ENCODE assay signal across 11 cellular contexts in the genomic region with DNA sequence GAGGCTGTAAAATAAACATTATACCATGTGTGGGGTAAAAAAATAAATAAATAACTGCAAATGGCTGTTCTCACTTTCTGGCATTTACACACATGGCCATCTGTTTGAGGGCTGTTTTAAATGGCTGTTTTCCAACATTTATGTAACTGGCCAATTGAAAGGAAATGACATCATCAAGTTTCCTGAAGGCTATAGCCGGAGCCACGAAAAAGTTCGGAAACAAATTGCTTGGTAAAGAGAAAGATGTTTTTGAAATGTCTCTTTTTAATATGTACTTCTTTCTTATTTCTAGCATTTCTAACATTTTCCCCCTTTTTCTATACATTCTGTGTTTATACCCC.
DNase-seq lines count a peak whose midpoint lies in the region; ATAC-seq, FAIRE-seq and TF ChIP-seq lines count a peak whose summit lies in the region.
"Had no signal": no experiment of that assay in that cellular context is flagged by ENCODE, and none has a peak within 500 bp of the region (broad histone marks: within the 10 kb centered on the region; RNA-seq: fewer than 3 reads in every experiment).

No MANE protein-coding gene starts in this region.

- H3K36me3 ChIP-seq in MG63, result peaks cover 3% of the 10 kb centered on the region; the same call in 1 of the 2 replicates
- no peaks in the 10 kb centered on the region for H3K36me3 ChIP-seq in endothelial cell of umbilical vein (ENCODE audit: control insufficient read depth in 2 of 2, extremely low read depth in 1 of 2, insufficient read depth in 2 of 2, low read length in 2 of 2)
- H3K36me3 ChIP-seq in muscle layer of duodenum (ENCODE audit: control insufficient read depth in 1 of 2, insufficient read depth in 2 of 2, low read length in 2 of 2), result no peaks in the 10 kb centered on the region
- H3K36me3 ChIP-seq: BLaER1 had no signal

- peaks cover 38% of the 10 kb centered on the region for H3K4me1 ChIP-seq in A549
- H3K4me1 ChIP-seq in endothelial cell of umbilical vein (ENCODE audit: control insufficient read depth, extremely low read depth, insufficient read depth, low read length), result peaks cover 55% of the 10 kb centered on the region
- peaks cover 0 to 26% of the 10 kb centered on the region in 2 donors for H3K4me1 ChIP-seq in muscle layer of duodenum (ENCODE audit: control insufficient read depth in 1 of 2, insufficient read depth in 2 of 2, low read length in 2 of 2)
- H3K4me1 ChIP-seq: BLaER1 had no signal

- H3K9me3 ChIP-seq in A549, result no peaks in the 10 kb centered on the region
- H3K9me3 ChIP-seq in MG63, result no peaks in the 10 kb centered on the region
- H3K9me3 ChIP-seq in endothelial cell of umbilical vein (replicated peaks; ENCODE audit: control insufficient read depth, insufficient read depth, low read length), result no peaks in the 10 kb centered on the region
- no peaks in the 10 kb centered on the region for H3K9me3 ChIP-seq in muscle layer of duodenum (ENCODE audit: control insufficient read depth in 1 of 2, low read length in 2 of 2)
- H3K9me3 ChIP-seq: BLaER1 had no signal

- H3K4me2 ChIP-seq in A549, result peak overlapping the region; percentile 64
- peak overlapping the region; percentile 56 for H3K4me2 ChIP-seq in endothelial cell of umbilical vein (ENCODE audit: insufficient read depth, low read length)
- H3K4me2 ChIP-seq: BLaER1 had no signal

- no peak overlapping the region for H3K4me3 ChIP-seq in A549
- peak overlapping the region; percentile 8; the same call in 1 of the 2 replicates for H3K4me3 ChIP-seq in MG63
- peak overlapping the region in 1 of 3 experiments; percentile 46 for H3K4me3 ChIP-seq in endothelial cell of umbilical vein (replicated peaks in 1 of 3; ENCODE audit: insufficient read depth in 1 of 3, low read depth in 1 of 3, low read length in 3 of 3)
- no peak overlapping the region for H3K4me3 ChIP-seq in muscle layer of duodenum (ENCODE audit: low read depth in 1 of 2, low read length in 2 of 2)
- H3K4me3 ChIP-seq: BLaER1 had no signal

- TF ChIP-seq CTCF in A549 (IDR thresholded peaks at IDR 0.05), result no peak
- no peak for TF ChIP-seq CTCF in endothelial cell of umbilical vein (IDR thresholded peaks at IDR 0.05; ENCODE audit: extremely low read depth in 1 of 2, insufficient read depth in 1 of 2, low read depth in 1 of 2, low read length in 2 of 2)

- BruUV-seq in endothelial cell of umbilical vein (replicated peaks; lab: Mats Ljungman, UMichigan), result no TSS peak

- DNase-seq in A549 (ENCODE audit: low read depth in 1 of 2, low spot score in 1 of 2), result peak in 1 of 2 experiments; percentile 29
- peak; percentile 18 for DNase-seq in MG63
- peak; percentile 95 for DNase-seq in endothelial cell of umbilical vein (ENCODE audit: low read depth, low spot score)
- DNase-seq in activated gamma-delta T cell treated with Interleukin-2 at 50 U/mL for 16 hours, result no peak
- DNase-seq in DMS79 treated with DMSO at 0.1 percent for 48 hours (lab: John Stamatoyannopoulos, UW), result no peak
- DNase-seq: erythroblast, NCI-H1105 had no signal

- dilution Hi-C loops in endothelial cell of umbilical vein (cut with MboI; ENCODE audit: extremely low pct_ligation_motif_present, low sequenced_read_pairs), result no loop called here

- H2AFZ ChIP-seq in endothelial cell of umbilical vein (ENCODE audit: low read depth, low read length), result no peak overlapping the region

- no peaks in the 10 kb centered on the region for H3K9me1 ChIP-seq in endothelial cell of umbilical vein (replicated peaks; ENCODE audit: control insufficient read depth, extremely low read depth, insufficient read depth, low read length)

- WGBS in A549 (ENCODE audit: missing lambda C conversion rate), result 79% methylated on average over 3 of the region's 3 CpGs

- POLR2A ChIA-PET in A549 (lab: Yijun Ruan, JAX) (no interaction called here), endothelial cell of umbilical vein (lab: Charles Lee) (interaction anchor here (2.5 kb wide), 1 partner anchor 95 kb away, joined by 21 read pairs; a partner anchor contains a TSS)

- FAIRE-seq in A549 (lab: Jason Lieb, UNC), result no peak
- peak; percentile 96 for FAIRE-seq in endothelial cell of umbilical vein (lab: Jason Lieb, UNC)

- intact Hi-C loops in endothelial cell of umbilical vein (cut with micrococcal nuclease), result loop anchor here (1.0 kb wide), 1 partner anchor 95 kb away; no protein-coding TSS in a partner anchor

- H3K9ac ChIP-seq in endothelial cell of umbilical vein (replicated peaks; ENCODE audit: extremely low read depth, insufficient read depth, low read length), result peak overlapping the region; percentile 74
- H3K9ac ChIP-seq: BLaER1 had no signal

- TF ChIP-seq RAD21 in A549 (conservative IDR thresholded peaks at IDR 0.05 in 1 of 2, IDR thresholded peaks at IDR 0.05 in 1 of 2), result no peak

- peak overlapping the region; percentile 60 to 65 for H3K27ac ChIP-seq in A549
- peak overlapping the region; percentile 95 for H3K27ac ChIP-seq in endothelial cell of umbilical vein (ENCODE audit: insufficient read depth, low read depth, low read length)
- H3K27ac ChIP-seq in muscle layer of duodenum (ENCODE audit: low read length), result peak overlapping the region; percentile 56
- H3K27ac ChIP-seq: BLaER1 had no signal

- no peaks in the 10 kb centered on the region for H3K79me2 ChIP-seq in endothelial cell of umbilical vein (ENCODE audit: control insufficient read depth, insufficient read depth, low read length)

- CTCF ChIA-PET in A549 (lab: Yijun Ruan, JAX), result interaction anchor here (1.4 to 2.2 kb wide), 2 partner anchors 38 to 143 kb away, joined by 3 to 5 read pairs; no protein-coding TSS in a partner anchor
- CTCF ChIA-PET in endothelial cell of umbilical vein (lab: Charles Lee), result interaction anchor here (3.9 to 4.9 kb wide), 3 partner anchors 18 to 96 kb away, joined by 22 to 41 read pairs (median 23); a partner anchor contains a TSS

- H3K27me3 ChIP-seq in MG63 (no peaks in the 10 kb centered on the region), endothelial cell of umbilical vein (ENCODE audit: control insufficient read depth in 2 of 2, insufficient read depth in 2 of 2, low read length in 2 of 2) (no peaks in the 10 kb centered on the region), muscle layer of duodenum (ENCODE audit: low read depth, low read length) (no peaks in the 10 kb centered on the region)
- H3K27me3 ChIP-seq: BLaER1 had no signal

- H4K20me1 ChIP-seq in endothelial cell of umbilical vein (replicated peaks; ENCODE audit: control insufficient read depth, extremely low read depth, insufficient read depth, low read length), result no peaks in the 10 kb centered on the region
- H4K20me1 ChIP-seq: BLaER1 had no signal

- ATAC-seq in A549 (no peak), GM21717 (IDR thresholded peaks at IDR 0.05; ENCODE audit: unreplicated experiment) (no peak), GM18502 (IDR thresholded peaks at IDR 0.05; ENCODE audit: poor library complexity, unreplicated experiment) (no peak)

- TF ChIP-seq EP300 in A549 (IDR thresholded peaks at IDR 0.05), result no peak

- TF ChIP-seq POLR2A in A549 (IDR thresholded peaks at IDR 0.05; ENCODE audit: low read length) (no peak), endothelial cell of umbilical vein (IDR thresholded peaks at IDR 0.05; ENCODE audit: low read depth, low read length) (peak; percentile 53)

TF ChIP-seq in A549, 52 proteins besides CTCF, POLR2A, EP300 and RAD21 (continues in another document):
- TF ChIP-seq, protein P1, sequence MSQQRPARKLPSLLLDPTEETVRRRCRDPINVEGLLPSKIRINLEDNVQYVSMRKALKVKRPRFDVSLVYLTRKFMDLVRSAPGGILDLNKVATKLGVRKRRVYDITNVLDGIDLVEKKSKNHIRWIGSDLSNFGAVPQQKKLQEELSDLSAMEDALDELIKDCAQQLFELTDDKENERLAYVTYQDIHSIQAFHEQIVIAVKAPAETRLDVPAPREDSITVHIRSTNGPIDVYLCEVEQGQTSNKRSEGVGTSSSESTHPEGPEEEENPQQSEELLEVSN (IDR thresholded peaks at IDR 0.05; ENCODE audit: borderline replicate concordance, low read depth), result no peak
- TF ChIP-seq ZFP36 (IDR thresholded peaks at IDR 0.05; ENCODE audit: borderline replicate concordance, partially characterized antibody) (no peak), RNF2 (IDR thresholded peaks at IDR 0.05; ENCODE audit: borderline replicate concordance, low read depth) (no peak)
- TF ChIP-seq, protein P2, sequence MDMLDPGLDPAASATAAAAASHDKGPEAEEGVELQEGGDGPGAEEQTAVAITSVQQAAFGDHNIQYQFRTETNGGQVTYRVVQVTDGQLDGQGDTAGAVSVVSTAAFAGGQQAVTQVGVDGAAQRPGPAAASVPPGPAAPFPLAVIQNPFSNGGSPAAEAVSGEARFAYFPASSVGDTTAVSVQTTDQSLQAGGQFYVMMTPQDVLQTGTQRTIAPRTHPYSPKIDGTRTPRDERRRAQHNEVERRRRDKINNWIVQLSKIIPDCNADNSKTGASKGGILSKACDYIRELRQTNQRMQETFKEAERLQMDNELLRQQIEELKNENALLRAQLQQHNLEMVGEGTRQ (IDR thresholded peaks at IDR 0.05), result no peak

TF ChIP-seq in endothelial cell of umbilical vein, 7 proteins besides CTCF, POLR2A, EP300 and RAD21:
- TF ChIP-seq EZH2 (IDR thresholded peaks at IDR 0.05; ENCODE audit: borderline replicate concordance, low read depth, low read length, severe bottlenecking) (no peak), JUN (IDR thresholded peaks at IDR 0.05; ENCODE audit: borderline replicate concordance, insufficient read depth, insufficient read length, low read depth) (peak; percentile 93), MYC (IDR thresholded peaks at IDR 0.05; ENCODE audit: low read depth, low read length) (no peak), GATA2 (IDR thresholded peaks at IDR 0.05; ENCODE audit: insufficient read depth, insufficient read length, low read depth, low read length) (no peak), POLR2AphosphoS5 (IDR thresholded peaks at IDR 0.05; ENCODE audit: insufficient read depth, low read depth, low read length) (peak; percentile 87), FOS (IDR thresholded peaks at IDR 0.05; ENCODE audit: borderline replicate concordance, insufficient read depth, low read length) (peak; percentile 21)
- TF ChIP-seq, protein P3, sequence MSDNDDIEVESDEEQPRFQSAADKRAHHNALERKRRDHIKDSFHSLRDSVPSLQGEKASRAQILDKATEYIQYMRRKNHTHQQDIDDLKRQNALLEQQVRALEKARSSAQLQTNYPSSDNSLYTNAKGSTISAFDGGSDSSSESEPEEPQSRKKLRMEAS (IDR thresholded peaks at IDR 0.05; ENCODE audit: insufficient read depth, insufficient read length), result no peak

Comparison
In these comparisons a context has a peak if more than half of its experiments do, and no peak if none do; other contexts are left out.
1. DNase-seq: peak in MG63 (single experiment) and endothelial cell of umbilical vein (single experiment); none in activated gamma-delta T cell treated with Interleukin-2 at 50 U/mL for 16 hours (single experiment) and DMS79 treated with DMSO at 0.1 percent for 48 hours (single experiment).
2. Peak in every context shown above with its lines, with median percentiles within 50 percentile points of each other: H3K27ac ChIP-seq.